In genomic region chr6:107794771-107795170, GRCh38 we compare ENCODE assay signal across 15 cellular contexts. TPM values are rescaled to one million over a fixed set of nuclear protein-coding genes. Genes with fewer than 3 reads are reported as not detected.
DNase-seq lines count a peak whose midpoint lies in the region; ATAC-seq and TF ChIP-seq lines count a peak whose summit lies in the region.
"Had no signal": no experiment of that assay in that cellular context is flagged by ENCODE, and none has a peak within 500 bp of the region (broad histone marks: within the 10 kb centered on the region; RNA-seq: fewer than 3 reads in every experiment).

No MANE protein-coding gene starts in this region.

- no peaks in the 10 kb centered on the region for H3K36me3 ChIP-seq in CD8-positive, alpha-beta T cell (ENCODE audit: insufficient read depth, low read length)
- H3K36me3 ChIP-seq in naive thymus-derived CD4-positive, alpha-beta T cell (ENCODE audit: control insufficient read depth in 2 of 3, insufficient read depth in 3 of 3, low read length in 3 of 3), result peaks cover 0 to under 1% (median 0%) of the 10 kb centered on the region in 3 experiments

- H3K4me3 ChIP-seq in CD8-positive, alpha-beta T cell (ENCODE audit: low read depth, low read length), result no peak overlapping the region
- H3K4me3 ChIP-seq in naive thymus-derived CD4-positive, alpha-beta T cell (ENCODE audit: low read length), result no peak overlapping the region
- H3K4me3 ChIP-seq: GM23338, PC-9 had no signal

- H3K4me3 Mint-ChIP-seq in CD8-positive, alpha-beta T cell, result peak overlapping the region; percentile 19
- H3K4me3 Mint-ChIP-seq in activated CD8-positive, alpha-beta T cell treated with anti-CD3 and anti-CD28 coated beads, Interleukin-2, amount 10 ng/mL, durations not matched to agents 7 days and 5 days, result no peak overlapping the region
- H3K4me3 Mint-ChIP-seq in naive thymus-derived CD4-positive, alpha-beta T cell, result peak overlapping the region in 4 of 10 donors; percentile 47 to 80 (median 63)
- H3K4me3 Mint-ChIP-seq: GM23338 had no signal

- no peaks in the 10 kb centered on the region for H3K27me3 ChIP-seq in CD8-positive, alpha-beta T cell (ENCODE audit: insufficient read depth, low read length)
- no peaks in the 10 kb centered on the region for H3K27me3 ChIP-seq in naive thymus-derived CD4-positive, alpha-beta T cell (ENCODE audit: control insufficient read depth in 2 of 2, insufficient read depth in 2 of 2, low read length in 2 of 2)

- peak; percentile 25 for ATAC-seq in CD8-positive, alpha-beta T cell
- ATAC-seq in activated CD8-positive, alpha-beta T cell treated with anti-CD3 and anti-CD28 coated beads, Interleukin-2, amount 10 ng/mL, durations not matched to agents 7 days and 5 days, result no peak
- no peak for ATAC-seq in naive thymus-derived CD4-positive, alpha-beta T cell
- ATAC-seq in GM18520 (IDR thresholded peaks at IDR 0.05; ENCODE audit: unreplicated experiment), result no peak
- ATAC-seq in HG03442 (IDR thresholded peaks at IDR 0.05; ENCODE audit: unreplicated experiment), result no peak
- ATAC-seq: GM23338 had no signal

- no peaks in the 10 kb centered on the region for H3K9me3 ChIP-seq in CD8-positive, alpha-beta T cell (ENCODE audit: low read length)
- H3K9me3 ChIP-seq in naive thymus-derived CD4-positive, alpha-beta T cell (ENCODE audit: control insufficient read depth in 2 of 3, low read length in 3 of 3), result peaks cover 0 to 3% (median 0%) of the 10 kb centered on the region in 3 experiments

- DNase-seq in NCI-H82 (lab: John Stamatoyannopoulos, UW) (peak; percentile 30), NCI-H82 treated with DMSO at 0.1 percent for 48 hours (lab: John Stamatoyannopoulos, UW; ENCODE audit: unreplicated experiment) (no peak), GF-D8 (lab: John Stamatoyannopoulos, UW) (no peak)
- DNase-seq in CD8-positive, alpha-beta T cell, result no peak
- no peak for DNase-seq in activated CD8-positive, alpha-beta T cell treated with anti-CD3 and anti-CD28 coated beads, Interleukin-2, amount 10 ng/mL, durations not matched to agents 7 days and 5 days
- DNase-seq in naive thymus-derived CD4-positive, alpha-beta T cell, result no peak
- DNase-seq: C1 segment of cervical spinal cord, DMS79 treated with DMSO at 0.1 percent for 48 hours, NCI-H226, NCI-H526 treated with DMSO at 0.1 percent for 48 hours, PC-9 had no signal

- POLR2A ChIA-PET in CD8-positive, alpha-beta T cell (lab: Charles Lee), result no interaction called here
- POLR2A ChIA-PET in activated CD8-positive, alpha-beta T cell treated with anti-CD3 and anti-CD28 coated beads, Interleukin-2, amount 10 ng/mL, durations not matched to agents 7 days and 5 days (lab: Charles Lee), result no interaction called here
- POLR2A ChIA-PET in naive thymus-derived CD4-positive, alpha-beta T cell (lab: Charles Lee), result no interaction called here

- no peak overlapping the region for H3K27ac ChIP-seq in CD8-positive, alpha-beta T cell (ENCODE audit: low read depth, low read length)
- H3K27ac ChIP-seq in naive thymus-derived CD4-positive, alpha-beta T cell (ENCODE audit: low read depth, low read length), result peak overlapping the region; percentile 54
- H3K27ac ChIP-seq: 22Rv1, PC-9 had no signal

- no peak for TF ChIP-seq CTCF in CD8-positive, alpha-beta T cell (IDR thresholded peaks at IDR 0.05)

- CTCF ChIA-PET in CD8-positive, alpha-beta T cell (lab: Charles Lee), result no interaction called here
- CTCF ChIA-PET in activated CD8-positive, alpha-beta T cell treated with anti-CD3 and anti-CD28 coated beads, Interleukin-2, amount 10 ng/mL, durations not matched to agents 7 days and 5 days (lab: Charles Lee), result no interaction called here
- CTCF ChIA-PET in naive thymus-derived CD4-positive, alpha-beta T cell (lab: Charles Lee), result interaction anchor here (1.4 to 1.5 kb wide), 2 partner anchors 53 to 65 kb away, joined by 3 to 4 read pairs; no protein-coding TSS in a partner anchor

- intact Hi-C loops in CD8-positive, alpha-beta T cell (cut with DNase I, micrococcal nuclease), result loop anchor here in 1 of 2 experiments (2.0 kb wide), 1 partner anchor 28 kb away; no protein-coding TSS in a partner anchor
- intact Hi-C loops in naive thymus-derived CD4-positive, alpha-beta T cell (cut with micrococcal nuclease), result no loop called here

- no peaks in the 10 kb centered on the region for H3K27me3 Mint-ChIP-seq in CD8-positive, alpha-beta T cell (ENCODE audit: low read depth)
- no peaks in the 10 kb centered on the region for H3K27me3 Mint-ChIP-seq in activated CD8-positive, alpha-beta T cell treated with anti-CD3 and anti-CD28 coated beads, Interleukin-2, amount 10 ng/mL, durations not matched to agents 7 days and 5 days (ENCODE audit: low read depth)
- H3K27me3 Mint-ChIP-seq in naive thymus-derived CD4-positive, alpha-beta T cell, result peaks cover 0 to 15% (median 0%) of the 10 kb centered on the region in 5 donors

- H3K36me3 Mint-ChIP-seq in CD8-positive, alpha-beta T cell, result peaks cover 7% of the 10 kb centered on the region
- peaks cover 6% of the 10 kb centered on the region for H3K36me3 Mint-ChIP-seq in activated CD8-positive, alpha-beta T cell treated with anti-CD3 and anti-CD28 coated beads, Interleukin-2, amount 10 ng/mL, durations not matched to agents 7 days and 5 days (ENCODE audit: low read depth)
- H3K36me3 Mint-ChIP-seq in naive thymus-derived CD4-positive, alpha-beta T cell, result peaks cover 0 to 11% (median 5%) of the 10 kb centered on the region in 5 donors

- peak overlapping the region; percentile 92 for H3K27ac Mint-ChIP-seq in CD8-positive, alpha-beta T cell
- H3K27ac Mint-ChIP-seq in activated CD8-positive, alpha-beta T cell treated with anti-CD3 and anti-CD28 coated beads, Interleukin-2, amount 10 ng/mL, durations not matched to agents 7 days and 5 days, result peak overlapping the region; percentile 39
- H3K27ac Mint-ChIP-seq in naive thymus-derived CD4-positive, alpha-beta T cell, result peak overlapping the region in 8 of 9 donors; percentile 52 to 97 (median 93)
- H3K27ac Mint-ChIP-seq: GM23338 had no signal

- peaks cover 62% of the 10 kb centered on the region for H3K4me1 ChIP-seq in CD8-positive, alpha-beta T cell (ENCODE audit: insufficient read depth, low read length)
- H3K4me1 ChIP-seq in naive thymus-derived CD4-positive, alpha-beta T cell (ENCODE audit: control insufficient read depth in 2 of 2, insufficient read depth in 2 of 2, low read length in 2 of 2), result peaks cover 16 to 50% of the 10 kb centered on the region in 2 donors

- H3K9me3 Mint-ChIP-seq in CD8-positive, alpha-beta T cell, result no peaks in the 10 kb centered on the region
- H3K9me3 Mint-ChIP-seq in activated CD8-positive, alpha-beta T cell treated with anti-CD3 and anti-CD28 coated beads, Interleukin-2, amount 10 ng/mL, durations not matched to agents 7 days and 5 days (ENCODE audit: insufficient read depth), result no peaks in the 10 kb centered on the region
- peaks cover 0 to 5% (median 0%) of the 10 kb centered on the region in 11 donors for H3K9me3 Mint-ChIP-seq in naive thymus-derived CD4-positive, alpha-beta T cell
- H3K9me3 Mint-ChIP-seq: GM23338 had no signal

- H3K4me1 Mint-ChIP-seq in CD8-positive, alpha-beta T cell (ENCODE audit: low read depth), result peaks cover 80% of the 10 kb centered on the region
- peaks cover 45% of the 10 kb centered on the region for H3K4me1 Mint-ChIP-seq in activated CD8-positive, alpha-beta T cell treated with anti-CD3 and anti-CD28 coated beads, Interleukin-2, amount 10 ng/mL, durations not matched to agents 7 days and 5 days (ENCODE audit: low read depth)
- H3K4me1 Mint-ChIP-seq in naive thymus-derived CD4-positive, alpha-beta T cell, result peaks cover 34 to 96% (median 92%) of the 10 kb centered on the region in 7 donors

RNA-seq across cellular contexts. Expression of gene SCML4, which starts 29.3 kb away (rescaled TPM):
- 10 to 100 TPM; 34.7 to 36.7 TPM for total RNA-seq in CD8-positive, alpha-beta T cell
- 10 to 100 TPM; 27.4 to 31.8 TPM for total RNA-seq in activated CD8-positive, alpha-beta T cell treated with anti-CD3 and anti-CD28 coated beads, Interleukin-2, amount 10 ng/mL, durations not matched to agents 7 days and 5 days
- 10 to 100 TPM; 20.3 to 95.8 (median 63.3) TPM for total RNA-seq in naive thymus-derived CD4-positive, alpha-beta T cell
- 100 to 1,000 TPM in 1 of 2 donors, 10 to 100 TPM in 1; 66.1 to 108 TPM for polyA plus RNA-seq in naive thymus-derived CD4-positive, alpha-beta T cell
- total RNA-seq: GM23338, PC-9 had no signal
- polyA plus RNA-seq: GM23338 had no signal

Comparison
In these comparisons a context has a peak if more than half of its experiments do, and no peak if none do; other contexts are left out.
1. H3K27ac Mint-ChIP-seq: peak in every context shown above with its lines; median percentile 93 in naive thymus-derived CD4-positive, alpha-beta T cell; 92 in CD8-positive, alpha-beta T cell; 39 in activated CD8-positive, alpha-beta T cell treated with anti-CD3 and anti-CD28 coated beads, Interleukin-2, amount 10 ng/mL, durations not matched to agents 7 days and 5 days.